8 cellular contexts compared by ENCODE assay signal in genomic region chr19:44889830-44890365, GRCh38. TPM values are rescaled to one million over a fixed set of nuclear protein-coding genes. Genes with fewer than 3 reads are reported as not detected.
DNase-seq lines count a peak whose midpoint lies in the region; ATAC-seq and TF ChIP-seq lines count a peak whose summit lies in the region.

No MANE protein-coding gene starts in this region.

- H2BK12ac ChIP-seq in neuronal stem cell (ENCODE audit: low read length): no peak overlapping the region

- H3K27me3 ChIP-seq in CD4-positive, alpha-beta memory T cell (ENCODE audit: insufficient read depth, low read length): no peaks in the 10 kb centered on the region
- H3K27me3 ChIP-seq in PC-9 (ENCODE audit: insufficient read depth, low read depth): no peaks in the 10 kb centered on the region
- H3K27me3 ChIP-seq in neuronal stem cell (ENCODE audit: control insufficient read depth in 3 of 3, insufficient read depth in 3 of 3, low read depth in 1 of 3, low read length in 3 of 3): no peaks in the 10 kb centered on the region

- intact Hi-C loops in CD4-positive, alpha-beta memory T cell (cut with micrococcal nuclease): loop anchor here (1.0 to 5.0 kb wide), 6 partner anchors 43 to 517 kb away; partner anchors contain the start of genes BCL3, BLOC1S3, CLPTM1 and NECTIN2
- intact Hi-C loops in PC-9 (cut with micrococcal nuclease; ENCODE audit: unreplicated experiment): loop anchor here (1.0 to 2.0 kb wide), 5 partner anchors 43 to 319 kb away; partner anchors contain the start of gene BCAM

- H2AFZ ChIP-seq in PC-9: peak overlapping the region; percentile 84
- H2AFZ ChIP-seq in neuronal stem cell (ENCODE audit: low read length): peak overlapping the region; percentile 38

- H3K36me3 Mint-ChIP-seq in CD4-positive, alpha-beta memory T cell: peaks cover 13 to 23% of the 10 kb centered on the region in 2 donors

- no peaks in the 10 kb centered on the region for H3K9me3 ChIP-seq in CD4-positive, alpha-beta memory T cell (ENCODE audit: control insufficient read depth in 1 of 2, low read length in 2 of 2)
- no peaks in the 10 kb centered on the region for H3K9me3 ChIP-seq in PC-9 (ENCODE audit: insufficient read depth, low read depth)
- H3K9me3 ChIP-seq in neuronal stem cell (replicated peaks in 1 of 2; ENCODE audit: control insufficient read depth in 2 of 2, insufficient read depth in 1 of 2, low read depth in 1 of 2, low read length in 2 of 2): no peaks in the 10 kb centered on the region

- peaks cover 9% of the 10 kb centered on the region for H4K20me1 ChIP-seq in PC-9 (ENCODE audit: insufficient read depth)

- ATAC-seq in HG02588 (IDR thresholded peaks at IDR 0.05; ENCODE audit: unreplicated experiment) (no peak), GM21390 (IDR thresholded peaks at IDR 0.05; ENCODE audit: unreplicated experiment) (no peak)

- H4K91ac ChIP-seq in neuronal stem cell (ENCODE audit: low read depth, low read length, poor library complexity): no peak overlapping the region

- peak overlapping the region; percentile 36 to 59 for H3K4me3 ChIP-seq in CD4-positive, alpha-beta memory T cell (ENCODE audit: low read length in 2 of 2)
- H3K4me3 ChIP-seq in PC-9 (peak overlapping the region; percentile 61), epithelial cell of esophagus (ENCODE audit: low read length) (peak overlapping the region; percentile 59), neuronal stem cell (ENCODE audit: low read length in 2 of 2) (peak overlapping the region; percentile 46 to 73)

- H3K4me3 Mint-ChIP-seq in CD4-positive, alpha-beta memory T cell: peak overlapping the region; percentile 80 to 95 (median 89)

- H3K4me1 Mint-ChIP-seq in CD4-positive, alpha-beta memory T cell: peaks cover 19 to 35% (median 28%) of the 10 kb centered on the region in 4 donors

- peak overlapping the region; percentile 83 to 97 (median 95) for H3K27ac Mint-ChIP-seq in CD4-positive, alpha-beta memory T cell

- no CpG with 5 or more reads among the region's 17 CpGs for WGBS in neuronal stem cell (ENCODE audit: extremely low coverage in 2 of 2, insufficient read length in 2 of 2, insufficient replicate concordance in 1 of 2), 2 donors

- no peak overlapping the region for H2BK15ac ChIP-seq in neuronal stem cell (ENCODE audit: low read length)

- H2BK120ac ChIP-seq in neuronal stem cell (ENCODE audit: low read depth, low read length): no peak overlapping the region

- H3K27me3 Mint-ChIP-seq in CD4-positive, alpha-beta memory T cell: no peaks in the 10 kb centered on the region

- H3K18ac ChIP-seq in neuronal stem cell (ENCODE audit: low read length): no peak overlapping the region

- peaks cover 0 to 6% (median 0%) of the 10 kb centered on the region in 8 donors for H3K9me3 Mint-ChIP-seq in CD4-positive, alpha-beta memory T cell

- H3K79me1 ChIP-seq in neuronal stem cell (ENCODE audit: low read depth, low read length): peaks cover 12% of the 10 kb centered on the region

- peaks cover 22% of the 10 kb centered on the region for H3K4me1 ChIP-seq in CD4-positive, alpha-beta memory T cell (ENCODE audit: insufficient read depth, low read length)
- H3K4me1 ChIP-seq in PC-9 (replicated peaks; ENCODE audit: insufficient read depth): peaks cover 22% of the 10 kb centered on the region
- peaks cover 11 to 12% of the 10 kb centered on the region in 2 donors for H3K4me1 ChIP-seq in neuronal stem cell (ENCODE audit: control insufficient read depth in 2 of 2, insufficient read depth in 1 of 2, low read depth in 1 of 2, low read length in 2 of 2)

- peak overlapping the region; percentile 79 for H3K9ac ChIP-seq in neuronal stem cell (ENCODE audit: low read depth, low read length, poor library complexity)

- peak overlapping the region; percentile 47 for H2AK5ac ChIP-seq in neuronal stem cell (ENCODE audit: low read depth, low read length)

- TF ChIP-seq CTCF in PC-9 (conservative IDR thresholded peaks at IDR 0.05) (no peak), epithelial cell of esophagus (IDR thresholded peaks at IDR 0.05; ENCODE audit: insufficient read depth, low read depth, low read length, missing control alignments) (no peak)

- POLR2A ChIA-PET in CD4-positive, alpha-beta memory T cell (lab: Charles Lee; ENCODE audit: partially characterized antibody): interaction anchor here (0.6 to 1.4 kb wide), 6 partner anchors 16 to 288 kb away, joined by 3 to 13 read pairs (median 8); partner anchors contain the start of genes APOE, BLOC1S3, CLASRP and CLPTM1
- POLR2A ChIA-PET in PC-9 (lab: Charles Lee; ENCODE audit: unreplicated experiment): interaction anchor here (0.5 to 1.3 kb wide), 14 partner anchors 31 to 828 kb away, joined by 3 to 11 read pairs (median 4); partner anchors contain the start of genes NECTIN2 and PVR

- H3K27ac ChIP-seq in CD4-positive, alpha-beta memory T cell (ENCODE audit: low read depth, low read length): peak overlapping the region; percentile 83
- H3K27ac ChIP-seq in PC-9 (peak overlapping the region; percentile 75), neuronal stem cell (replicated peaks; ENCODE audit: low read length) (peak overlapping the region; percentile 87)

- no peak overlapping the region for H2BK5ac ChIP-seq in neuronal stem cell (ENCODE audit: low read length)

- peaks cover 38% of the 10 kb centered on the region for H3K79me2 ChIP-seq in PC-9 (ENCODE audit: low read depth)

- CTCF ChIA-PET in CD4-positive, alpha-beta memory T cell (lab: Charles Lee; ENCODE audit: partially characterized antibody): no interaction called here
- CTCF ChIA-PET in PC-9 (lab: Charles Lee): interaction anchor here (0.6 kb wide), 1 partner anchor 186 kb away, joined by 5 read pairs; no protein-coding TSS in a partner anchor

- peaks cover 32% of the 10 kb centered on the region for H3F3A ChIP-seq in PC-9 (ENCODE audit: insufficient read depth, low read depth)

- H4K8ac ChIP-seq in neuronal stem cell (ENCODE audit: low read depth, low read length): no peak overlapping the region

- no peak overlapping the region for H3K14ac ChIP-seq in neuronal stem cell (ENCODE audit: low read length)

- TSS peak; percentile 87 for BruUV-seq in PC-9 (replicated peaks; lab: Mats Ljungman, UMichigan)

- H3K4ac ChIP-seq in neuronal stem cell (ENCODE audit: low read length): no peak overlapping the region

- H3K36me3 ChIP-seq in CD4-positive, alpha-beta memory T cell (ENCODE audit: insufficient read depth, low read length): peaks cover 21% of the 10 kb centered on the region
- H3K36me3 ChIP-seq in PC-9 (ENCODE audit: low read depth): peaks cover 23% of the 10 kb centered on the region
- H3K36me3 ChIP-seq in neuronal stem cell (replicated peaks in 1 of 2; ENCODE audit: control insufficient read depth in 2 of 2, insufficient read depth in 2 of 2, low read length in 2 of 2): peaks cover 42 to 63% of the 10 kb centered on the region in 2 donors

- H3K9me2 ChIP-seq in PC-9 (ENCODE audit: insufficient read depth): no peaks in the 10 kb centered on the region

- no peak for DNase-seq in CD4-positive, alpha-beta memory T cell
- DNase-seq in PC-9 (no peak), epithelial cell of esophagus (ENCODE audit: low read depth) (no peak), neuronal stem cell (ENCODE audit: low spot score) (no peak), NCI-H1092 (lab: John Stamatoyannopoulos, UW) (no peak), MV-4-11 (lab: John Stamatoyannopoulos, UW) (no peak)

- H3K4me2 ChIP-seq in PC-9: peak overlapping the region; percentile 95
- peak overlapping the region; percentile 72 for H3K4me2 ChIP-seq in neuronal stem cell (ENCODE audit: insufficient read depth, low read length, poor library complexity, severe bottlenecking)

- H3K23ac ChIP-seq in neuronal stem cell (ENCODE audit: low read depth, low read length, poor library complexity): no peak overlapping the region

RNA-seq across cellular contexts. Expression of gene TOMM40, which starts 1.2 kb away (rescaled TPM):
- total RNA-seq in CD4-positive, alpha-beta memory T cell: 10 to 100 TPM; 32.8 to 34.6 TPM
- 10 to 100 TPM; 30.9 to 43.6 TPM for polyA plus RNA-seq in CD4-positive, alpha-beta memory T cell
- 83.6 and 86.0 TPM in 2 replicates for total RNA-seq in PC-9 (2021)
- 49.4 TPM for polyA plus RNA-seq in neuronal stem cell (2013, experiment 1 of 2)
- 49.5 TPM for polyA plus RNA-seq in neuronal stem cell (2013, experiment 2 of 2)

RNA-seq across cellular contexts. Expression of gene APOE, which starts 15.7 kb away (rescaled TPM):
- 10 to 100 TPM in 1 of 2 experiments, 1 to 10 TPM in 1; 9.0 to 11.9 TPM for total RNA-seq in CD4-positive, alpha-beta memory T cell
- not detected for polyA plus RNA-seq in CD4-positive, alpha-beta memory T cell
- 11.5 and 16.5 TPM in 2 replicates for total RNA-seq in PC-9 (2021)
- polyA plus RNA-seq in neuronal stem cell (2013, experiment 1 of 2): 121 TPM
- polyA plus RNA-seq in neuronal stem cell (2013, experiment 2 of 2): 119 TPM

RNA-seq across cellular contexts. Expression of gene APOC1, which starts 24.5 kb away (rescaled TPM):
- total RNA-seq in CD4-positive, alpha-beta memory T cell: 1 to 10 TPM; 6.4 to 7.0 TPM
- polyA plus RNA-seq in CD4-positive, alpha-beta memory T cell: not detected
- total RNA-seq in PC-9 (2021): 27.4 and 31.1 TPM in 2 replicates
- polyA plus RNA-seq in neuronal stem cell (2013, experiment 1 of 2): 128 TPM
- polyA plus RNA-seq in neuronal stem cell (2013, experiment 2 of 2): 116 TPM

RNA-seq across cellular contexts. Expression of gene NECTIN2, which starts 43.8 kb away (rescaled TPM):
- total RNA-seq in CD4-positive, alpha-beta memory T cell: 1 to 10 TPM in 1 of 2 experiments, under 1 TPM in 1; 0.84 to 1.7 TPM
- polyA plus RNA-seq in CD4-positive, alpha-beta memory T cell: under 1 TPM in 1 of 2 donors, not detected in 1; 0.11 TPM
- 115 and 136 TPM in 2 replicates for total RNA-seq in PC-9 (2021)
- polyA plus RNA-seq in neuronal stem cell (2013, experiment 1 of 2): 210 TPM
- polyA plus RNA-seq in neuronal stem cell (2013, experiment 2 of 2): 208 TPM

RNA-seq across cellular contexts. Expression of gene APOC4, which starts 52.1 kb away (rescaled TPM):
- total RNA-seq in CD4-positive, alpha-beta memory T cell: not detected
- polyA plus RNA-seq in CD4-positive, alpha-beta memory T cell: not detected
- not detected in 2 replicates for total RNA-seq in PC-9 (2021)
- not detected for polyA plus RNA-seq in neuronal stem cell (2013, experiment 1 of 2)
- polyA plus RNA-seq in neuronal stem cell (2013, experiment 2 of 2): not detected
